In the genomic region with DNA sequence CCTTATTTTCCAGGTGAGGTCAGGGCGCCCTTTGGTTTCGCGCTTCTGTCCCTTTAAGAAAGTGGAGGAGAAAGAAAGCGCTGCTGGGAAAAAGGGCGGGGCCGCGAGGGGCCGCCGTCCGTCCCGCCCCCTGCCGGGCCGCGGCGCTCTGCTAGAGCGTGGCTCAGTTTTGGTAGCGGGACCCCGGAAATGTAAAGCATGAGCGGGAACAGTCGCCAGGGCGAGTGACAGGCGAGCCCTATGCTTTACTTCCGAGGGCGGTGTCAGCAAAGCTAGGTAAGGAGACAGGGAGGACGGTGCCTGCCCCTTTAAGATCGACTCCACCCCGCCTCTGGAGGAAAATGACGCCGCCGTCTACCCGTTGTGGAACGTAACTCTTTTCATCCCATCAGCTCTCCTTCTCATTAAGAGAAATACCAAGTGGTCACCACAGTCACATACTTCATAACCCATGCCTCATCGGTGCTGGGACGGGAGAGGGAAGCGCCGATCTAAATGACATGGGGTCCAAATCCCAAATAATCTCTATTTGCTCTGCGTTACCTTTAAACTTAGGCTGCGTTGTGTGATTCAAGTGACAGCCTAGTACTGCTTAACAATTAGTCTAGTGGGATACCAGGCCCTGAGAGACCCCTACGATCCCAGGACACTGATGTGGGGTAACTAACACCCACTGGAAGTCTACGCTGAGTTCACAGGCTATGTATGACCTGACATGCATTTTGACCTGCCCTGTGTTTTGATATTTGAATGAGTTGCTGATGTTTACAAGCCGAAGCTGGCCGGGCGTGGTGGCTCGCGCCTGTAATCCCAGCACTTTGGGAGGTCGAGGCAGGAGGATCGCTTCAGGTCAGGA, we compare ENCODE assay signal across 8 cellular contexts. TPM values are rescaled to one million over a fixed set of nuclear protein-coding genes. Genes with fewer than 3 reads are reported as not detected.
A peak's percentile ranks its signal among the peaks of the same experiment; 100 is the strongest.
DNase-seq lines count a peak whose midpoint lies in the region; ATAC-seq and TF ChIP-seq lines count a peak whose summit lies in the region.

A gene with protein sequence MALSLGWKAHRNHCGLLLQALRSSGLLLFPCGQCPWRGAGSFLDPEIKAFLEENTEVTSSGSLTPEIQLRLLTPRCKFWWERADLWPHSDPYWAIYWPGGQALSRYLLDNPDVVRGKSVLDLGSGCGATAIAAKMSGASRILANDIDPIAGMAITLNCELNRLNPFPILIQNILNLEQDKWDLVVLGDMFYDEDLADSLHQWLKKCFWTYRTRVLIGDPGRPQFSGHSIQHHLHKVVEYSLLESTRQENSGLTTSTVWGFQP (plus strand): TSS at position 602 of the 856 bp plus-strand sequence. CDS start 2,266 bp downstream, outside the sequence.

- H3K4me3 ChIP-seq in choroid plexus epithelial cell (ENCODE audit: low read depth, low read length): peak within 1 kb of the TSS; percentile 75
- peak within 1 kb of the TSS; percentile 59 for H3K4me3 ChIP-seq in kidney epithelial cell (ENCODE audit: low read depth, low read length)

- no peaks in the 10 kb centered on the region for H3K27me3 ChIP-seq in kidney epithelial cell (ENCODE audit: control insufficient read depth, insufficient read depth, low read length)

- DNase-seq in AML-193 (lab: John Stamatoyannopoulos, UW): peak; percentile 94 to 97
- DNase-seq in NCI-H446 treated with DMSO at 0.1 percent for 48 hours (lab: John Stamatoyannopoulos, UW): peak; percentile 83
- peak; percentile 82 to 86 for DNase-seq in activated CD4-positive, alpha-beta T cell treated with anti-CD3 and anti-CD28 coated beads for 24 hours (ENCODE audit: low read depth in 2 of 2)
- peak; percentile 84 for DNase-seq in choroid plexus epithelial cell (ENCODE audit: low read depth)
- peak; percentile 74 for DNase-seq in kidney epithelial cell (ENCODE audit: low read depth)
- DNase-seq in stimulated activated CD4-positive, alpha-beta T cell treated with anti-CD3 and anti-CD28 coated beads, Interleukin-15, amount 100 ng/mL, for 48 hours (ENCODE audit: low read depth in 2 of 2): peak; percentile 88 to 90

- TF ChIP-seq CTCF in choroid plexus epithelial cell (conservative IDR thresholded peaks at IDR 0.05; ENCODE audit: low read depth, low read length) (peak; percentile 23), kidney epithelial cell (IDR thresholded peaks at IDR 0.05; ENCODE audit: insufficient read depth, low read length, poor library complexity, severe bottlenecking) (peak; percentile 20)

- H3K36me3 ChIP-seq in kidney epithelial cell (ENCODE audit: control insufficient read depth, insufficient read depth, low read length): no peaks in the 10 kb centered on the region

- peak; percentile 99 for ATAC-seq in GM19035 (IDR thresholded peaks at IDR 0.05; ENCODE audit: unreplicated experiment)
- peak; percentile 100 for ATAC-seq in HG03354 (IDR thresholded peaks at IDR 0.05; ENCODE audit: poor library complexity, severe bottlenecking, unreplicated experiment)

RNA-seq across cellular contexts. Expression of the gene that starts here (rescaled TPM):
- 0.55 and 1.5 TPM in 2 replicates for total RNA-seq in kidney epithelial cell

Comparison
In these comparisons a context has a peak if more than half of its experiments do, and no peak if none do; other contexts are left out.
1. Peak in every context shown above with its lines: DNase-seq, ATAC-seq and H3K4me3 ChIP-seq.